ENCODE assay signal across 8 cellular contexts in genomic region chr1:42214447-42214871, GRCh38. TPM values are rescaled to one million over a fixed set of nuclear protein-coding genes. Genes with fewer than 3 reads are reported as not detected.
DNase-seq lines count a peak whose midpoint lies in the region; FAIRE-seq and TF ChIP-seq lines count a peak whose summit lies in the region.

No MANE protein-coding gene starts in this region.

- H3K27me3 ChIP-seq in esophagus squamous epithelium: no peaks in the 10 kb centered on the region
- no peaks in the 10 kb centered on the region for H3K27me3 ChIP-seq in prostate gland (replicated peaks; ENCODE audit: insufficient read depth)

- TF ChIP-seq CTCF in esophagus squamous epithelium (IDR thresholded peaks at IDR 0.05): no peak
- TF ChIP-seq CTCF in prostate gland (IDR thresholded peaks at IDR 0.05): no peak

- H3K9me3 ChIP-seq in esophagus squamous epithelium (no peaks in the 10 kb centered on the region), prostate gland (no peaks in the 10 kb centered on the region)

- WGBS in esophagus squamous epithelium, 2 donors: 0 to 7% methylated on average over 1 of the region's 1 CpG
- 7% methylated on average over 1 of the region's 1 CpG for WGBS in prostate gland

- H3K4me3 ChIP-seq in esophagus squamous epithelium (no peak overlapping the region), prostate gland (no peak overlapping the region)

- no peaks in the 10 kb centered on the region for H3K36me3 ChIP-seq in esophagus squamous epithelium
- no peaks in the 10 kb centered on the region for H3K36me3 ChIP-seq in prostate gland

- H3K4me1 ChIP-seq in esophagus squamous epithelium (peaks cover 9 to 40% (median 19%) of the 10 kb centered on the region in 3 donors), prostate gland (replicated peaks) (no peaks in the 10 kb centered on the region)

- H3K27ac ChIP-seq in esophagus squamous epithelium (peak overlapping the region in 3 of 4 donors; percentile 47 to 66 (median 55)), prostate gland (peak overlapping the region; percentile 35 to 41)

- DNase-seq in GM12891 (ENCODE audit: insufficient read length, low spot score) (no peak), NOMO-1 treated with dmso at 0.1 percent for 144 hours (lab: John Stamatoyannopoulos, UW; ENCODE audit: unreplicated experiment) (peak; percentile 31), esophagus squamous epithelium (lab: John Stamatoyannopoulos, UW) (no peak), prostate gland (ENCODE audit: low spot score) (peak; percentile 72), GM19239 (ENCODE audit: insufficient read length, low spot score) (no peak), NCI-H748 treated with DMSO at 0.1 percent for 48 hours (lab: John Stamatoyannopoulos, UW) (no peak), COR-L47 (lab: John Stamatoyannopoulos, UW) (no peak), NCI-H146 (lab: John Stamatoyannopoulos, UW) (no peak)

- intact Hi-C loops in esophagus squamous epithelium (cut with DNase I): loop anchor here (10.0 kb wide), 1 partner anchor 120 kb away; the partner anchor contains the start of gene FOXJ3
- intact Hi-C loops in prostate gland (cut with DNase I): no loop called here

- FAIRE-seq in GM12891 (lab: Jason Lieb, UNC) (no peak), GM19239 (lab: Jason Lieb, UNC) (no peak)

- TF ChIP-seq POLR2A in GM12891 (IDR thresholded peaks at IDR 0.05; ENCODE audit: low read depth, low read length) (no peak), esophagus squamous epithelium (IDR thresholded peaks at IDR 0.05) (no peak), prostate gland (IDR thresholded peaks at IDR 0.05) (no peak)

TF ChIP-seq in GM12891, 5 proteins besides CTCF, POLR2A, EP300 and RAD21:
- no peak for TF ChIP-seq POLR2AphosphoS5 (IDR thresholded peaks at IDR 0.05; ENCODE audit: low read depth, low read length)
- TF ChIP-seq SPI1 (IDR thresholded peaks at IDR 0.05; ENCODE audit: low read depth, low read length): peak; percentile 55
- TF ChIP-seq POU2F2 (IDR thresholded peaks at IDR 0.05; ENCODE audit: low read depth, low read length): no peak
- no peak for TF ChIP-seq PAX5 (IDR thresholded peaks at IDR 0.05; ENCODE audit: insufficient read depth, low read length, severe bottlenecking)

RNA-seq across cellular contexts. Expression of gene GUCA2A, which starts 49.9 kb away (rescaled TPM):
- not detected for polyA plus RNA-seq in GM12891 (2012; ENCODE audit: low read depth, missing spikeins)
- total RNA-seq in esophagus squamous epithelium (not detected), prostate gland (not detected)

Comparison
In these comparisons a context has a peak if more than half of its experiments do, and no peak if none do; other contexts are left out.
1. DNase-seq: peak in NOMO-1 treated with dmso at 0.1 percent for 144 hours (single experiment) and prostate gland (single experiment); none in GM12891 (single experiment), esophagus squamous epithelium (single experiment), GM19239 (single experiment), NCI-H748 treated with DMSO at 0.1 percent for 48 hours (single experiment), COR-L47 (single experiment) and NCI-H146 (single experiment).